1 cellular context compared by ENCODE assay signal in the genomic region with DNA sequence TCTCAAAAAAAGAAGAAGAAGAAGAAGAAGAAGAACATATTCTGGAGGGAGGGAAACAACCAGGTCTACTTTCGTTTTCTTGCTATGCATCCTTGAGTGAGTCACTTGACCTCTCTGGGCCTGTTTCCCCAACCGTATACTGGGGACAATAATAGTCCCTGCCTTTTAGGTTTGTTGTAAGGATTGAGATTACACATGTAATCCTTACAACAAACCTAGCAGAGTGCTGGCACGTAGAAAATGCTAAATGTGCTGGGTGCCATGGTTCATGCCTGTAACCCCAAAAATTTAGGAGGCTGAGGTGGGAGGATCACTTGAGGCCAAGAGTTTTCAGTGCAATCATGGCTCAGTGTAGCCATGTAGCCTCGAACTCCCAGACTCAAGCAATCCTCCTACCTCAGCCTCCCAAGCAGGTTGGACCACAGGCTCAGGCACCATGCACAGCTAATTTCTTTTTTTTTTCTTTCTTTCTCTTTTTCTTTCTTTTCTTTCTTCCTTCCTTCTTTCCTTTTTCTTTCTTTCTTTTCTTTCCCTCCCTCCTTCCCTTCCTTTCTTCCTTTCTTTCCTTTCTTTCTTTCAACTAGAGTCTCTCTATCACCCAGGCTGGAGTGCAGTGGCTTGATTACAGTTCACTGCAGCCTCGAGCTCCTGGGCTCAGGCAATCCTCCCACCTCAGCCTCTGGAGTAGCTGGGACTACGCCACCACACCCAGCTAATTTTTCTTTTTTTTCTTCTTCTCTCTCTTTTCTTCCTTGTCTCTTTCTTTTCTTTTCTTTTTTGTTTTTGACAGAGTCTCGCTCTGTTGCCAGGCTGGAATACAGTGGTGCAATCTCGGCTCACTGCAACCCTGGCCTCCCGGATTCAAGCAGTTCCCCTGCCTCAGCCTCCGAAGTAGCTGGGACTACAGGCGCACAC.
TF ChIP-seq lines count a peak whose summit lies in the region.

No MANE protein-coding gene starts in this region.

TF ChIP-seq in K562, 482 proteins besides CTCF, POLR2A, EP300 and RAD21 (continued from another document):
- TF ChIP-seq, protein P1, sequence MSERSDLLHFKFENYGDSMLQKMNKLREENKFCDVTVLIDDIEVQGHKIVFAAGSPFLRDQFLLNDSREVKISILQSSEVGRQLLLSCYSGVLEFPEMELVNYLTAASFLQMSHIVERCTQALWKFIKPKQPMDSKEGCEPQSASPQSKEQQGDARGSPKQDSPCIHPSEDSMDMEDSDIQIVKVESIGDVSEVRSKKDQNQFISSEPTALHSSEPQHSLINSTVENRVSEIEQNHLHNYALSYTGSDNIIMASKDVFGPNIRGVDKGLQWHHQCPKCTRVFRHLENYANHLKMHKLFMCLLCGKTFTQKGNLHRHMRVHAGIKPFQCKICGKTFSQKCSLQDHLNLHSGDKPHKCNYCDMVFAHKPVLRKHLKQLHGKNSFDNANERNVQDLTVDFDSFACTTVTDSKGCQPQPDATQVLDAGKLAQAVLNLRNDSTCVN (CRISPR knock-in tag; IDR thresholded peaks at IDR 0.05): 0 out of 2 replicates have a peak, but pooled peaks have one; percentile 7
- TF ChIP-seq ZNF134 (CRISPR knock-in tag; conservative IDR thresholded peaks at IDR 0.05) (no peak), TRIM28 (IDR thresholded peaks at IDR 0.05) (no peak)
- TF ChIP-seq, protein P2, sequence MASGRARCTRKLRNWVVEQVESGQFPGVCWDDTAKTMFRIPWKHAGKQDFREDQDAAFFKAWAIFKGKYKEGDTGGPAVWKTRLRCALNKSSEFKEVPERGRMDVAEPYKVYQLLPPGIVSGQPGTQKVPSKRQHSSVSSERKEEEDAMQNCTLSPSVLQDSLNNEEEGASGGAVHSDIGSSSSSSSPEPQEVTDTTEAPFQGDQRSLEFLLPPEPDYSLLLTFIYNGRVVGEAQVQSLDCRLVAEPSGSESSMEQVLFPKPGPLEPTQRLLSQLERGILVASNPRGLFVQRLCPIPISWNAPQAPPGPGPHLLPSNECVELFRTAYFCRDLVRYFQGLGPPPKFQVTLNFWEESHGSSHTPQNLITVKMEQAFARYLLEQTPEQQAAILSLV (tag; IDR thresholded peaks at IDR 0.05): no peak
